Comparison of ENCODE assay signal across 11 cellular contexts in genomic region chr9:129481424-129481823, GRCh38.
DNase-seq lines count a peak whose midpoint lies in the region; ATAC-seq and TF ChIP-seq lines count a peak whose summit lies in the region.
"Had no signal": no experiment of that assay in that cellular context is flagged by ENCODE, and none has a peak within 500 bp of the region (broad histone marks: within the 10 kb centered on the region; RNA-seq: fewer than 3 reads in every experiment).

No MANE protein-coding gene starts in this region.

- peaks cover 92% of the 10 kb centered on the region for H3K27me3 Mint-ChIP-seq in activated naive CD4-positive, alpha-beta T cell treated with anti-CD3 and anti-CD28 coated beads, Interleukin-2, amount 10 ng/mL, durations not matched to agents 7 days and 5 days
- H3K27me3 Mint-ChIP-seq in naive thymus-derived CD4-positive, alpha-beta T cell, result peaks cover 0 to 8% (median 0%) of the 10 kb centered on the region in 5 donors

- peak overlapping the region in 2 of 3 donors; percentile 66 to 76 for H3K4me3 ChIP-seq in breast epithelium
- H3K4me3 ChIP-seq in naive thymus-derived CD4-positive, alpha-beta T cell (ENCODE audit: low read length), result no peak overlapping the region
- H3K4me3 ChIP-seq in transverse colon, result no peak overlapping the region

- H3K4me1 ChIP-seq in breast epithelium (peaks cover 13 to 26% of the 10 kb centered on the region in 2 donors), transverse colon (peaks cover 36 to 57% (median 41%) of the 10 kb centered on the region in 4 donors)
- peaks cover 11 to 16% of the 10 kb centered on the region in 2 donors for H3K4me1 ChIP-seq in naive thymus-derived CD4-positive, alpha-beta T cell (ENCODE audit: control insufficient read depth in 2 of 2, insufficient read depth in 2 of 2, low read length in 2 of 2)

- 82% methylated on average over 9 of the region's 9 CpGs; no CpG with 5 or more reads in 1 of the 2 donors for WGBS in transverse colon (ENCODE audit: low coverage in 1 of 2), 2 donors

- H3K9me3 ChIP-seq in breast epithelium, result no peaks in the 10 kb centered on the region
- H3K9me3 ChIP-seq in naive thymus-derived CD4-positive, alpha-beta T cell (ENCODE audit: control insufficient read depth in 2 of 3, low read length in 3 of 3), result no peaks in the 10 kb centered on the region
- no peaks in the 10 kb centered on the region for H3K9me3 ChIP-seq in transverse colon
- H3K9me3 ChIP-seq: BLaER1 had no signal

- TF ChIP-seq EP300 in transverse colon (IDR thresholded peaks at IDR 0.05; ENCODE audit: low read depth), result no peak

- CTCF ChIA-PET in activated naive CD4-positive, alpha-beta T cell treated with anti-CD3 and anti-CD28 coated beads, Interleukin-2, amount 10 ng/mL, durations not matched to agents 7 days and 5 days (lab: Charles Lee), result interaction anchor here (1.3 kb wide), 2 partner anchors 11 to 131 kb away, joined by 3 read pairs; no protein-coding TSS in a partner anchor
- CTCF ChIA-PET in naive thymus-derived CD4-positive, alpha-beta T cell (lab: Charles Lee), result no interaction called here

- no peaks in the 10 kb centered on the region for H3K9me3 Mint-ChIP-seq in activated naive CD4-positive, alpha-beta T cell treated with anti-CD3 and anti-CD28 coated beads, Interleukin-2, amount 10 ng/mL, durations not matched to agents 7 days and 5 days
- no peaks in the 10 kb centered on the region for H3K9me3 Mint-ChIP-seq in activated naive CD4-positive, alpha-beta T cell treated with anti-CD3 and anti-CD28 coated beads, Interleukin-2, amount 50 U/mL, for 72 hours
- peaks cover 0 to 1% (median 0%) of the 10 kb centered on the region in 11 donors for H3K9me3 Mint-ChIP-seq in naive thymus-derived CD4-positive, alpha-beta T cell

- TF ChIP-seq POLR2A in breast epithelium (IDR thresholded peaks at IDR 0.05) (no peak), transverse colon (IDR thresholded peaks at IDR 0.05) (no peak)

- H3K4me1 Mint-ChIP-seq in activated naive CD4-positive, alpha-beta T cell treated with anti-CD3 and anti-CD28 coated beads, Interleukin-2, amount 10 ng/mL, durations not matched to agents 7 days and 5 days, result peaks cover 26% of the 10 kb centered on the region
- peaks cover 15 to 29% (median 22%) of the 10 kb centered on the region in 7 donors for H3K4me1 Mint-ChIP-seq in naive thymus-derived CD4-positive, alpha-beta T cell

- in situ Hi-C loops in transverse colon (cut with MboI; ENCODE audit: low pct_ligation_motif_present in 1 of 4, low pct_unique_long_range_greater_than_20kb in 1 of 4, low sequenced_read_pairs in 3 of 4), result no loop called here

- no peak overlapping the region for H3K27ac Mint-ChIP-seq in activated naive CD4-positive, alpha-beta T cell treated with anti-CD3 and anti-CD28 coated beads, Interleukin-2, amount 10 ng/mL, durations not matched to agents 7 days and 5 days
- no peak overlapping the region for H3K27ac Mint-ChIP-seq in activated naive CD4-positive, alpha-beta T cell treated with anti-CD3 and anti-CD28 coated beads, Interleukin-2, amount 50 U/mL, for 72 hours
- H3K27ac Mint-ChIP-seq in naive thymus-derived CD4-positive, alpha-beta T cell, result peak overlapping the region in 1 of 9 donors; percentile 42

- DNase-seq in activated naive CD4-positive, alpha-beta T cell treated with anti-CD3 and anti-CD28 coated beads, Interleukin-2, amount 10 ng/mL, durations not matched to agents 7 days and 5 days, result no peak
- no peak for DNase-seq in activated naive CD4-positive, alpha-beta T cell treated with anti-CD3 and anti-CD28 coated beads, Interleukin-2, amount 50 U/mL, for 72 hours (ENCODE audit: low spot score in 2 of 2)
- DNase-seq in breast epithelium (ENCODE audit: low spot score in 2 of 2) (no peak), transverse colon (no peak)
- no peak for DNase-seq in naive thymus-derived CD4-positive, alpha-beta T cell
- no peak for DNase-seq in activated CD4-positive, CD25-positive, alpha-beta regulatory T cell (lab: John Stamatoyannopoulos, UW)
- DNase-seq: activated naive CD4-positive, alpha-beta T cell treated with anti-CD3 and anti-CD28 coated beads, Interleukin-2, amount 50 U/mL, for 16 hours; MV-4-11 had no signal

- POLR2A ChIA-PET in naive thymus-derived CD4-positive, alpha-beta T cell (lab: Charles Lee), result interaction anchor here (1.0 kb wide), 1 partner anchor 303 kb away, joined by 3 read pairs; the partner anchor contains the start of gene IER5L

- intact Hi-C loops in breast epithelium (cut with DNase I; ENCODE audit: low total_unique reads), result no loop called here
- intact Hi-C loops in naive thymus-derived CD4-positive, alpha-beta T cell (cut with micrococcal nuclease), result no loop called here
- intact Hi-C loops in transverse colon (cut with DNase I; ENCODE audit: low total_unique reads), result loop anchor here (10.0 kb wide), 1 partner anchor 307 kb away; the partner anchor contains the start of gene IER5L

- H3K36me3 Mint-ChIP-seq in activated naive CD4-positive, alpha-beta T cell treated with anti-CD3 and anti-CD28 coated beads, Interleukin-2, amount 10 ng/mL, durations not matched to agents 7 days and 5 days, result no peaks in the 10 kb centered on the region
- no peaks in the 10 kb centered on the region for H3K36me3 Mint-ChIP-seq in activated naive CD4-positive, alpha-beta T cell treated with anti-CD3 and anti-CD28 coated beads, Interleukin-2, amount 50 U/mL, for 72 hours
- H3K36me3 Mint-ChIP-seq in naive thymus-derived CD4-positive, alpha-beta T cell, result no peaks in the 10 kb centered on the region

- H3K27me3 ChIP-seq in breast epithelium (no peaks in the 10 kb centered on the region), transverse colon (no peaks in the 10 kb centered on the region)
- no peaks in the 10 kb centered on the region for H3K27me3 ChIP-seq in naive thymus-derived CD4-positive, alpha-beta T cell (ENCODE audit: control insufficient read depth in 2 of 2, insufficient read depth in 2 of 2, low read length in 2 of 2)

- no peaks in the 10 kb centered on the region for H3K36me3 ChIP-seq in breast epithelium
- H3K36me3 ChIP-seq in naive thymus-derived CD4-positive, alpha-beta T cell (ENCODE audit: control insufficient read depth in 2 of 3, insufficient read depth in 3 of 3, low read length in 3 of 3), result no peaks in the 10 kb centered on the region
- H3K36me3 ChIP-seq in transverse colon, result no peaks in the 10 kb centered on the region
- H3K36me3 ChIP-seq: BLaER1 had no signal

- TF ChIP-seq CTCF in breast epithelium (IDR thresholded peaks at IDR 0.05) (no peak), transverse colon (IDR thresholded peaks at IDR 0.05) (no peak)

- H3K27ac ChIP-seq in breast epithelium (peak overlapping the region; percentile 100), transverse colon (peak overlapping the region; percentile 97 to 100 (median 99))
- no peak overlapping the region for H3K27ac ChIP-seq in naive thymus-derived CD4-positive, alpha-beta T cell (ENCODE audit: low read depth, low read length)
- H3K27ac ChIP-seq: BLaER1 had no signal

- H3K4me3 Mint-ChIP-seq in activated naive CD4-positive, alpha-beta T cell treated with anti-CD3 and anti-CD28 coated beads, Interleukin-2, amount 10 ng/mL, durations not matched to agents 7 days and 5 days, result peak overlapping the region; percentile 5
- peak overlapping the region in 9 of 10 donors; percentile 39 to 80 (median 55) for H3K4me3 Mint-ChIP-seq in naive thymus-derived CD4-positive, alpha-beta T cell

- no peak for ATAC-seq in activated naive CD4-positive, alpha-beta T cell treated with anti-CD3 and anti-CD28 coated beads, Interleukin-2, amount 50 U/mL, for 72 hours
- no peak for ATAC-seq in naive thymus-derived CD4-positive, alpha-beta T cell
- no peak for ATAC-seq in GM21529 (IDR thresholded peaks at IDR 0.05; ENCODE audit: unreplicated experiment)
- ATAC-seq in GM19328 (IDR thresholded peaks at IDR 0.05; ENCODE audit: unreplicated experiment), result no peak

Comparison
In these comparisons a context has a peak if more than half of its experiments do, and no peak if none do; other contexts are left out.
1. H3K4me3 ChIP-seq: peak in breast epithelium (2 of 3); none in naive thymus-derived CD4-positive, alpha-beta T cell (single experiment) and transverse colon (0 of 4).